ENCODE assay signal across 32 cellular contexts in genomic region chr9:75017378-75017777, GRCh38.
"Had no signal": no experiment of that assay in that cellular context is flagged by ENCODE, and none has a peak within 500 bp of the region (broad histone marks: within the 10 kb centered on the region; RNA-seq: fewer than 3 reads in every experiment).

No MANE protein-coding gene starts in this region.

- H3K4me3 ChIP-seq: left lung, lower lobe of right lung, psoas muscle, sigmoid colon, smooth muscle cell, suprapubic skin, tibial artery had no signal

- H3K4me2 ChIP-seq: smooth muscle cell had no signal

- H3K36me3 ChIP-seq: brain microvascular endothelial cell, lower lobe of right lung, suprapubic skin, tibial artery had no signal

- H3K27me3 Mint-ChIP-seq: activated B cell treated with CpG ODN at 0.5 μM for 24 hours; activated CD8-positive, alpha-beta T cell treated with anti-CD3 and anti-CD28 coated beads for 36 hours; activated T-helper 17 cell treated with anti-CD3 and anti-CD28 coated beads, Interleukin-2, amount 50 U/mL, for 72 hours; naive B cell; stimulated activated memory B cell treated with anti-CD40 and anti-IgM and Interleukin-4, amounts not matched to agents 10 μg/mL and 1 μg/mL and 100 μg/mL, for 72 hours had no signal

- H3K4me3 Mint-ChIP-seq: activated B cell treated with CpG ODN at 0.5 μM for 24 hours; activated CD8-positive, alpha-beta T cell treated with anti-CD3 and anti-CD28 coated beads for 36 hours; activated T-cell treated with anti-CD3 and anti-CD28 coated beads, Interleukin-2, amount 50 U/mL, for 4 hours; activated T-helper 17 cell treated with anti-CD3 and anti-CD28 coated beads, Interleukin-2, amount 50 U/mL, for 72 hours; naive B cell; stimulated activated memory B cell treated with anti-CD40 and anti-IgM and Interleukin-4, amounts not matched to agents 10 μg/mL and 1 μg/mL and 100 μg/mL, for 72 hours; T-helper 1 cell treated with Interleukin-12 subunit alpha and Interleukin-12 subunit beta and Interleukin-4 antibody, amounts not matched to agents 30 μg/mL and 1 μg/mL, for 36 hours had no signal

- H3K4me1 ChIP-seq: left lung, lower lobe of right lung, parathyroid adenoma, psoas muscle, sigmoid colon, tibial artery had no signal

- H3K9me3 ChIP-seq: left lung, lower lobe of right lung, psoas muscle, sigmoid colon, suprapubic skin, tibial artery had no signal

- ATAC-seq: activated CD8-positive, alpha-beta T cell treated with anti-CD3 and anti-CD28 coated beads for 36 hours; activated T-cell treated with anti-CD3 and anti-CD28 coated beads, Interleukin-2, amount 50 U/mL, for 4 hours; activated T-helper 17 cell treated with anti-CD3 and anti-CD28 coated beads, Interleukin-2, amount 50 U/mL, for 72 hours; esophagus mucosa; left lung; lower lobe of right lung; psoas muscle; stimulated activated memory B cell treated with anti-CD40 and anti-IgM and Interleukin-4, amounts not matched to agents 10 μg/mL and 1 μg/mL and 100 μg/mL, for 72 hours had no signal

- DNase-seq: activated B cell treated with CpG ODN at 0.5 μM for 24 hours; activated CD4-positive, alpha-beta T cell treated with anti-CD3 and anti-CD28 coated beads, Interleukin-2, amount 50 U/mL, for 1 hour; activated CD8-positive, alpha-beta T cell treated with anti-CD3 and anti-CD28 coated beads for 36 hours; activated gamma-delta T cell treated with Interleukin-2 at 50 U/mL for 16 hours; activated naive CD4-positive, alpha-beta T cell treated with anti-CD3 and anti-CD28 coated beads, Interleukin-2, amount 50 U/mL, for 16 hours; activated T-cell treated with anti-CD3 and anti-CD28 coated beads, Interleukin-2, amount 50 U/mL, for 4 hours; amniotic stem cell; brain microvascular endothelial cell; caudate nucleus; foreskin fibroblast; head of caudate nucleus; hippocampal formation; kidney glomerular epithelial cell; left lung; lower lobe of right lung; naive B cell; nucleus accumbens; psoas muscle; sigmoid colon; stimulated activated CD4-positive, alpha-beta T cell treated with anti-CD3 and anti-CD28 coated beads, Interleukin-1b, Interleukin-23, amount 100 ng/mL, for 48 hours; stimulated activated CD4-positive, alpha-beta T cell treated with anti-CD3 and anti-CD28 coated beads, Interleukin-4, amount 100 ng/mL, for 4 hours; stimulated activated CD8-positive, alpha-beta memory T cell treated with anti-CD3 and anti-CD28 coated beads, Interleukin-4, amount 100 ng/mL, for 48 hours; T-helper 9 cell; tibial artery had no signal

- H3K27ac Mint-ChIP-seq: activated B cell treated with CpG ODN at 0.5 μM for 24 hours; activated CD8-positive, alpha-beta T cell treated with anti-CD3 and anti-CD28 coated beads for 36 hours; activated T-helper 17 cell treated with anti-CD3 and anti-CD28 coated beads, Interleukin-2, amount 50 U/mL, for 72 hours; naive B cell; stimulated activated memory B cell treated with anti-CD40 and anti-IgM and Interleukin-4, amounts not matched to agents 10 μg/mL and 1 μg/mL and 100 μg/mL, for 72 hours; T-helper 1 cell treated with Interleukin-12 subunit alpha and Interleukin-12 subunit beta and Interleukin-4 antibody, amounts not matched to agents 30 μg/mL and 1 μg/mL, for 36 hours had no signal

- H3K9ac ChIP-seq: parathyroid adenoma had no signal

- H2AFZ ChIP-seq: parathyroid adenoma had no signal

- H3K27ac ChIP-seq: brain microvascular endothelial cell, left lung, lower lobe of right lung, parathyroid adenoma, psoas muscle, sigmoid colon, suprapubic skin, tibial artery had no signal

- H3K9me3 Mint-ChIP-seq: activated B cell treated with CpG ODN at 0.5 μM for 24 hours; activated T-cell treated with anti-CD3 and anti-CD28 coated beads, Interleukin-2, amount 50 U/mL, for 4 hours; activated T-helper 17 cell treated with anti-CD3 and anti-CD28 coated beads, Interleukin-2, amount 50 U/mL, for 72 hours; naive B cell; stimulated activated memory B cell treated with anti-CD40 and anti-IgM and Interleukin-4, amounts not matched to agents 10 μg/mL and 1 μg/mL and 100 μg/mL, for 72 hours had no signal

- H3K27me3 ChIP-seq: brain microvascular endothelial cell, left lung, sigmoid colon, suprapubic skin, tibial artery had no signal

- FAIRE-seq: astrocyte had no signal
